ENCODE assay signal across 8 cellular contexts in genomic region chr10:132536964-132537712, GRCh38. TPM values are rescaled to one million over a fixed set of nuclear protein-coding genes. Genes with fewer than 3 reads are reported as not detected.
A peak's percentile ranks its signal among the peaks of the same experiment; 100 is the strongest.
DNase-seq lines count a peak whose midpoint lies in the region; ATAC-seq and TF ChIP-seq lines count a peak whose summit lies in the region.

No MANE protein-coding gene starts in this region.

- H3K4me3 ChIP-seq in lower leg skin (ENCODE audit: low read depth, poor library complexity, severe bottlenecking): peak overlapping the region; percentile 55

- peak; percentile 96 to 100 (median 100) for DNase-seq in C1 segment of cervical spinal cord (lab: John Stamatoyannopoulos, UW)
- DNase-seq in NCI-H69 (lab: John Stamatoyannopoulos, UW): peak; percentile 94
- DNase-seq in activated CD4-positive, alpha-beta T cell treated with anti-CD3 and anti-CD28 coated beads, Interleukin-2, amount 50 U/mL, for 48 hours: peak; percentile 100
- peak; percentile 94 to 99 for DNase-seq in dermis microvascular lymphatic vessel endothelial cell (ENCODE audit: low read depth in 2 of 2)
- peak; percentile 100 for DNase-seq in lower leg skin (ENCODE audit: low spot score in 2 of 2)
- DNase-seq in stimulated activated CD4-positive, alpha-beta T cell treated with anti-CD3 and anti-CD28 coated beads, Interleukin-4, amount 100 ng/mL, for 4 hours: peak; percentile 100

- TF ChIP-seq CTCF in lower leg skin (IDR thresholded peaks at IDR 0.05): no peak

- intact Hi-C loops in lower leg skin (cut with DNase I; ENCODE audit: low total_unique reads): no loop called here

- TF ChIP-seq POLR2A in lower leg skin (IDR thresholded peaks at IDR 0.05): no peak

- 0 to 1% methylated on average over 9 to 35 of the region's 95 CpGs for WGBS in lower leg skin, 2 donors

- peak; percentile 92 for ATAC-seq in GM19324 (IDR thresholded peaks at IDR 0.05; ENCODE audit: low FRiP score, unreplicated experiment)
- peak; percentile 79 for ATAC-seq in HG03460 (IDR thresholded peaks at IDR 0.05; ENCODE audit: unreplicated experiment)

RNA-seq across cellular contexts. Expression of gene INPP5A, which starts 0.4 kb away (rescaled TPM):
- total RNA-seq in dermis microvascular lymphatic vessel endothelial cell (20.9 and 22.3 TPM in 2 replicates), lower leg skin (10 to 100 TPM; 31.2 to 51.8 (median 41.5) TPM)

Comparison
In these comparisons a context has a peak if more than half of its experiments do, and no peak if none do; other contexts are left out.
1. Peak in every context shown above with its lines: DNase-seq, ATAC-seq and H3K4me3 ChIP-seq.